8 cellular contexts compared by ENCODE assay signal in the genomic region with DNA sequence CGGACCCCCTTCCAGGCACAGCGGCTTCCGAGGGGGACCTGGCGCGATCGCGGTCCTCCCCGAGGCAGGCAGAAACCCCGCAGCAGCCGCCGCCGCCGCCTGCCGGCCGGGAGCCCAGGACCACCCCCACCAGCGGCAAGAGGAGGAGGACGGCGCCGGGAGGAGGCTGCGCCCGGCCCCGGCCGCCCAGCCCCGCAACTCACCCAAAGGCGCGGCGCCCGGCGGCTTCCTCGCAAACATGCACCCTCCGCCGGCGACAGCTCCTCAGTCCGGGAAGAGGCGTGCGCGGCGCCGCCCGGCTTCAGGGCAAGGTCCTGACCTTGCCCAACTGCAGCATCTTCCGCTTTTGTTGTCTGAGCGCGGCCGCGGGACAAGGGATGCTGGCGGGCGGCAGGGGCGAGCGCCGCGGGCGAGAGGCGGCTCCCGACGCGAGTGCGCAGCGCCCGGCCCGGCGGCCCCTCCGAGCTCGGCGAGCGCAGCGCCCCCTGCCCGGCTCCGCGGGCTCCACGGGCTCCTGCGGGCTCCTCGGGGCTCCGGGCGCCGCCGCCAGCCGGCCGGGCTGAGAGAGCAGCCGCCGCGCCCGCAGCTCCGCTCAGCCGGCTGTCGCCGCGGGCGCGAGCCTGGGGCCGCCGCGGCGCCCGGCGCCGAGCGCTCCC. TPM values are rescaled to one million over a fixed set of nuclear protein-coding genes. Genes with fewer than 3 reads are reported as not detected.
DNase-seq lines count a peak whose midpoint lies in the region; ATAC-seq and TF ChIP-seq lines count a peak whose summit lies in the region.

No MANE protein-coding gene starts in this region.

- peaks cover 2% of the 10 kb centered on the region for H3K79me1 ChIP-seq in trophoblast cell (ENCODE audit: low read length)

- POLR2A ChIA-PET in PC-3 (lab: Charles Lee; ENCODE audit: unreplicated experiment): no interaction called here

- peak overlapping the region; percentile 93 for H3K4me2 ChIP-seq in PC-3 (ENCODE audit: low read length)
- H3K4me2 ChIP-seq in trophoblast cell (ENCODE audit: low read length): peak overlapping the region; percentile 88

- H3K36me3 ChIP-seq in PC-3 (ENCODE audit: low read depth, low read length) (no peaks in the 10 kb centered on the region), trophoblast cell (ENCODE audit: control insufficient read depth in 1 of 2, insufficient read depth in 2 of 2, low read length in 2 of 2) (no peaks in the 10 kb centered on the region)

- TF ChIP-seq CTCF in PC-3 (conservative IDR thresholded peaks at IDR 0.05; ENCODE audit: low read depth, low read length): no peak; the same call in 1 of the 2 replicates

- no peak overlapping the region for H3K23ac ChIP-seq in trophoblast cell (ENCODE audit: low read length)

- H4K91ac ChIP-seq in trophoblast cell (ENCODE audit: low read depth, low read length): no peak overlapping the region

- no peaks in the 10 kb centered on the region for H3K79me2 ChIP-seq in PC-3 (ENCODE audit: low read length)
- H3K79me2 ChIP-seq in trophoblast cell (ENCODE audit: control insufficient read depth, insufficient read depth, low read length, poor library complexity): peaks cover 1% of the 10 kb centered on the region

- no peak overlapping the region for H3K27ac ChIP-seq in PC-3 (ENCODE audit: low read length)
- H3K27ac ChIP-seq in trophoblast cell (ENCODE audit: low read depth, low read length): no peak overlapping the region

- H4K8ac ChIP-seq in trophoblast cell (ENCODE audit: low read depth, low read length): peak overlapping the region; percentile 16

- H3K4me1 ChIP-seq in PC-3 (ENCODE audit: insufficient read depth, low read length) (peaks cover 11% of the 10 kb centered on the region), trophoblast cell (ENCODE audit: control insufficient read depth in 1 of 2, insufficient read depth in 2 of 2, low read length in 2 of 2) (peaks cover 2 to 7% of the 10 kb centered on the region in 2 experiments)

- no peaks in the 10 kb centered on the region for H3K9me2 ChIP-seq in PC-3 (replicated peaks; ENCODE audit: low read length)

- H3K4ac ChIP-seq in trophoblast cell (ENCODE audit: low read depth, low read length): peak overlapping the region; percentile 21

- peak overlapping the region; percentile 25 for H3K18ac ChIP-seq in trophoblast cell (ENCODE audit: low read length)

- no CpG with 5 or more reads among the region's 97 CpGs for whole genome bisulfite sequencing in trophoblast cell (ENCODE audit: extremely low coverage, insufficient coverage, insufficient read length)

- H2AK5ac ChIP-seq in trophoblast cell (ENCODE audit: low read length): no peak overlapping the region

- H3F3A ChIP-seq in PC-3 (ENCODE audit: low read length, unreplicated experiment): no peaks in the 10 kb centered on the region

- peak overlapping the region; percentile 71 for H3K4me3 ChIP-seq in PC-3 (ENCODE audit: low read length)
- peak overlapping the region; percentile 90 for H3K4me3 ChIP-seq in trophoblast cell (ENCODE audit: low read depth, low read length)

- ATAC-seq in GM21381 (IDR thresholded peaks at IDR 0.05; ENCODE audit: unreplicated experiment) (peak; percentile 51), PC-3 (peak; percentile 76), HG03097 (IDR thresholded peaks at IDR 0.05; ENCODE audit: low FRiP score, unreplicated experiment) (no peak)

- no peak overlapping the region for H2BK120ac ChIP-seq in trophoblast cell (ENCODE audit: insufficient read depth, low read length, poor library complexity)

- CTCF ChIA-PET in PC-3 (lab: Charles Lee): interaction anchor here (0.6 to 0.7 kb wide), 3 partner anchors 1131 to 1482 kb away, joined by 3 read pairs; no protein-coding TSS in a partner anchor

- no TSS peak for BruUV-seq in PC-3 (replicated peaks; lab: Mats Ljungman, UMichigan)

- H4K12ac ChIP-seq in trophoblast cell (ENCODE audit: low read depth, low read length): peak overlapping the region; percentile 34

- peak overlapping the region; percentile 13 for H3K14ac ChIP-seq in trophoblast cell (ENCODE audit: low read length)

- intact Hi-C loops in PC-3 (cut with micrococcal nuclease): no loop called here

- peak overlapping the region; percentile 54 for H2BK12ac ChIP-seq in trophoblast cell (ENCODE audit: low read length)

- H3K9ac ChIP-seq in PC-3 (ENCODE audit: low read length): no peak overlapping the region
- H3K9ac ChIP-seq in trophoblast cell (ENCODE audit: low read length): no peak overlapping the region

- no peak overlapping the region for H2BK5ac ChIP-seq in trophoblast cell (ENCODE audit: low read depth, low read length, poor library complexity)

- peaks cover 55% of the 10 kb centered on the region for H3K27me3 ChIP-seq in PC-3 (ENCODE audit: low read length)
- H3K27me3 ChIP-seq in trophoblast cell (ENCODE audit: insufficient read depth, low read length): peaks cover 12% of the 10 kb centered on the region

- DNase-seq in COR-L47 (lab: John Stamatoyannopoulos, UW): peak; percentile 66
- peak; percentile 57 for DNase-seq in PC-3
- DNase-seq in germinal center (ENCODE audit: low spot score): peak; percentile 56
- peak; percentile 61 to 80 for DNase-seq in trophoblast cell
- DNase-seq in AG08395 (ENCODE audit: low spot score): no peak
- DNase-seq in SIG-M5 (lab: John Stamatoyannopoulos, UW): no peak

- H2AFZ ChIP-seq in PC-3 (ENCODE audit: low read length): peak overlapping the region; percentile 82
- H2AFZ ChIP-seq in trophoblast cell (ENCODE audit: insufficient read depth, low read length, poor library complexity): peak overlapping the region; percentile 79

- no peaks in the 10 kb centered on the region for H4K20me1 ChIP-seq in PC-3 (ENCODE audit: low read length)

- H3K9me3 ChIP-seq in PC-3 (ENCODE audit: low read length) (no peaks in the 10 kb centered on the region), trophoblast cell (ENCODE audit: insufficient read depth, low read depth, low read length) (no peaks in the 10 kb centered on the region)

RNA-seq across cellular contexts. Expression of a gene that starts 0.5 kb away (rescaled TPM):
- 1.8 and 5.9 TPM in 2 replicates for total RNA-seq in PC-3 (2014; rRNA removed)
- 6.3 and 6.6 TPM in 2 replicates for polyA plus RNA-seq in trophoblast cell (2013)

Comparison
In these comparisons a context has a peak if more than half of its experiments do, and no peak if none do; other contexts are left out.
1. DNase-seq: peak in COR-L47 (single experiment), PC-3 (single experiment), germinal center (single experiment) and trophoblast cell (2 of 2); none in AG08395 (single experiment) and SIG-M5 (single experiment).